8 cellular contexts compared by ENCODE assay signal in genomic region chr11:78420255-78420764, GRCh38. TPM values are rescaled to one million over a fixed set of nuclear protein-coding genes. Genes with fewer than 3 reads are reported as not detected.
A peak's percentile ranks its signal among the peaks of the same experiment; 100 is the strongest.
DNase-seq lines count a peak whose midpoint lies in the region; ATAC-seq and TF ChIP-seq lines count a peak whose summit lies in the region.

No MANE protein-coding gene starts in this region.

- no peaks in the 10 kb centered on the region for H3K9me3 Mint-ChIP-seq in activated CD8-positive, alpha-beta T cell treated with anti-CD3 and anti-CD28 coated beads for 36 hours
- H3K9me3 Mint-ChIP-seq in stimulated activated naive CD8-positive, alpha-beta T cell treated with anti-CD3 and anti-CD28 coated beads, Interleukin-15, amount 100 ng/mL, for 72 hours = no peaks in the 10 kb centered on the region

- ATAC-seq in activated CD4-positive, CD25-positive, alpha-beta regulatory T cell treated with anti-CD3 and anti-CD28 coated beads, Interleukin-2, amount 50 U/mL, for 24 hours = no peak
- no peak for ATAC-seq in activated CD8-positive, alpha-beta T cell treated with anti-CD3 and anti-CD28 coated beads for 36 hours
- no peak for ATAC-seq in stimulated activated naive CD8-positive, alpha-beta T cell treated with anti-CD3 and anti-CD28 coated beads, Interleukin-15, amount 100 ng/mL, for 72 hours
- no peak for ATAC-seq in HG03457 (IDR thresholded peaks at IDR 0.05; ENCODE audit: unreplicated experiment)

- H3K36me3 ChIP-seq in muscle layer of colon (ENCODE audit: insufficient read depth, low read length) = no peaks in the 10 kb centered on the region

- H3K9me3 ChIP-seq in muscle layer of colon (ENCODE audit: low read length) = no peaks in the 10 kb centered on the region

- H3K4me3 Mint-ChIP-seq in activated CD8-positive, alpha-beta T cell treated with anti-CD3 and anti-CD28 coated beads for 36 hours = no peak overlapping the region
- H3K4me3 Mint-ChIP-seq in stimulated activated naive CD8-positive, alpha-beta T cell treated with anti-CD3 and anti-CD28 coated beads, Interleukin-15, amount 100 ng/mL, for 72 hours = peak overlapping the region; percentile 16 to 68

- H3K27me3 Mint-ChIP-seq in activated CD8-positive, alpha-beta T cell treated with anti-CD3 and anti-CD28 coated beads for 36 hours = peaks cover 31% of the 10 kb centered on the region
- peaks cover 56% of the 10 kb centered on the region for H3K27me3 Mint-ChIP-seq in stimulated activated naive CD8-positive, alpha-beta T cell treated with anti-CD3 and anti-CD28 coated beads, Interleukin-15, amount 100 ng/mL, for 72 hours

- H3K27me3 ChIP-seq in muscle layer of colon (ENCODE audit: control insufficient read depth in 1 of 2, insufficient read depth in 2 of 2, low read length in 2 of 2) = no peaks in the 10 kb centered on the region

- H3K27ac ChIP-seq in muscle layer of colon (ENCODE audit: low read depth, low read length) = peak overlapping the region; percentile 24

- peak; percentile 89 for TF ChIP-seq CTCF in activated CD8-positive, alpha-beta T cell treated with anti-CD3 and anti-CD28 coated beads for 36 hours (IDR thresholded peaks at IDR 0.05)
- peak; percentile 77 for TF ChIP-seq CTCF in epithelial cell of proximal tubule (conservative IDR thresholded peaks at IDR 0.05; ENCODE audit: low read depth, low read length)

- CTCF ChIA-PET in activated CD8-positive, alpha-beta T cell treated with anti-CD3 and anti-CD28 coated beads for 36 hours (lab: Charles Lee) = interaction anchor here (0.7 to 7.1 kb wide), 6 partner anchors 9 to 151 kb away, joined by 3 to 94 read pairs (median 4); no protein-coding TSS in a partner anchor

- POLR2A ChIA-PET in activated CD8-positive, alpha-beta T cell treated with anti-CD3 and anti-CD28 coated beads for 36 hours (lab: Charles Lee) = no interaction called here

- H3K4me3 ChIP-seq in epithelial cell of proximal tubule (ENCODE audit: low read depth, low read length) (peak overlapping the region; percentile 24), muscle layer of colon (ENCODE audit: low read depth in 1 of 2, low read length in 2 of 2) (peak overlapping the region in 1 of 2 donors; percentile 19)

- intact Hi-C loops in activated CD8-positive, alpha-beta T cell treated with anti-CD3 and anti-CD28 coated beads for 36 hours (cut with micrococcal nuclease) = no loop called here

- H3K4me1 ChIP-seq in muscle layer of colon (ENCODE audit: insufficient read depth, low read length) = peaks cover 22% of the 10 kb centered on the region

- DNase-seq in activated CD4-positive, CD25-positive, alpha-beta regulatory T cell (lab: John Stamatoyannopoulos, UW) = peak in 3 of 4 experiments; percentile 4 to 18 (median 5)
- DNase-seq in NCI-H226 (peak; percentile 90), epithelial cell of proximal tubule (ENCODE audit: low read depth) (no peak)
- peak; percentile 76 for DNase-seq in activated CD8-positive, alpha-beta T cell treated with anti-CD3 and anti-CD28 coated beads for 36 hours
- DNase-seq in stimulated activated naive CD8-positive, alpha-beta T cell treated with anti-CD3 and anti-CD28 coated beads, Interleukin-15, amount 100 ng/mL, for 72 hours = peak; percentile 31 to 33

- H3K4me1 Mint-ChIP-seq in activated CD8-positive, alpha-beta T cell treated with anti-CD3 and anti-CD28 coated beads for 36 hours (ENCODE audit: low read depth) = peaks cover 34% of the 10 kb centered on the region
- peaks cover 43% of the 10 kb centered on the region for H3K4me1 Mint-ChIP-seq in stimulated activated naive CD8-positive, alpha-beta T cell treated with anti-CD3 and anti-CD28 coated beads, Interleukin-15, amount 100 ng/mL, for 72 hours

- no peaks in the 10 kb centered on the region for H3K36me3 Mint-ChIP-seq in activated CD8-positive, alpha-beta T cell treated with anti-CD3 and anti-CD28 coated beads for 36 hours (ENCODE audit: low read depth)

- no peak overlapping the region for H3K9ac ChIP-seq in muscle layer of colon (ENCODE audit: low read length)

- no peak overlapping the region for H3K27ac Mint-ChIP-seq in activated CD8-positive, alpha-beta T cell treated with anti-CD3 and anti-CD28 coated beads for 36 hours
- no peak overlapping the region for H3K27ac Mint-ChIP-seq in stimulated activated naive CD8-positive, alpha-beta T cell treated with anti-CD3 and anti-CD28 coated beads, Interleukin-15, amount 100 ng/mL, for 72 hours

RNA-seq across cellular contexts. Expression of gene GAB2, which starts 2.7 kb away (rescaled TPM):
- total RNA-seq in activated CD8-positive, alpha-beta T cell treated with anti-CD3 and anti-CD28 coated beads for 36 hours = 1 to 10 TPM; 1.4 to 1.8 TPM
- total RNA-seq in epithelial cell of proximal tubule = 11.7 and 15.0 TPM in 2 replicates
